ENCODE assay signal across 23 cellular contexts in the genomic region with DNA sequence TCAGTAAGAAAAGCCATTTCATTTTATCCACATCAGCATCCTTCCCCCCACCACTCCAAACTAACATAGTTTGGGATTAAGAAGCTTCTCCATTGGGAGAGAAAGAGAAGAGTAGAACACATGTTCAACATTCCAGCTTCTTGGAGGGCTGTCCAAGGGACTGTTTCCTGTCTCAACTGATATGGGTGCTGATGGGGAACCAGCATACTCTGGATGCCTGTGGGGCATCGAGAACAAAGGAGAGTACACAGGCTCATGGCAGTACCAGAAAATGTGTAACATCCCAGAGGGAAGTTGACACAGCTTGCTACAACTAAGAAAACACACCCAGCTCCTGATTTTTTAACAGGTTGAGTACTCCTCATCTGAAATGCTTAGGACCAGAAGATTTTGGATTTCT.
"Had no signal": no experiment of that assay in that cellular context is flagged by ENCODE, and none has a peak within 500 bp of the region (broad histone marks: within the 10 kb centered on the region; RNA-seq: fewer than 3 reads in every experiment).

No MANE protein-coding gene starts in this region.

- DNase-seq: activated B cell treated with CpG ODN at 0.5 μM for 24 hours; activated CD4-positive, alpha-beta T cell treated with anti-CD3 and anti-CD28 coated beads for 4 hours; activated CD4-positive, alpha-beta T cell treated with anti-CD3 and anti-CD28 coated beads, Interleukin-2, amount 50 U/mL, for 48 hours; activated CD8-positive, alpha-beta memory T cell treated with anti-CD3 and anti-CD28 coated beads, Interleukin-2, amount 50 U/mL, for 48 hours; activated naive CD4-positive, alpha-beta T cell treated with Interleukin-2 at 50 U/mL for 16 hours; activated naive CD8-positive, alpha-beta T cell treated with anti-CD3 and anti-CD28 coated beads, Interleukin-2, amount 10 ng/mL, durations not matched to agents 7 days and 5 days; activated T-cell treated with anti-CD3 and anti-CD28 coated beads, Interleukin-2, amount 50 U/mL, for 4 hours; amygdala; central memory CD4-positive, alpha-beta T cell; effector memory CD4-positive, alpha-beta T cell; heart right ventricle; left ventricle myocardium superior; mammary epithelial cell; midbrain; ovary; right cardiac atrium; stimulated activated CD4-positive, alpha-beta T cell treated with anti-CD3 and anti-CD28 coated beads, Interleukin-12 subunit alpha, Interleukin-12 subunit beta, amount 100 ng/mL, for 4 hours; stimulated activated CD4-positive, alpha-beta T cell treated with anti-CD3 and anti-CD28 coated beads, Interleukin-4, amount 100 ng/mL, for 4 hours; stimulated activated naive CD8-positive, alpha-beta T cell treated with anti-CD3 and anti-CD28 coated beads, Interleukin-15, Interleukin-2, amounts not matched to agents 100 U/mL and 50 U/mL, for 24 hours; T-helper 1 cell; T1000; upper lobe of left lung had no signal

- H3K4me3 ChIP-seq: heart right ventricle, ovary, prostate gland, upper lobe of left lung had no signal

- ATAC-seq: activated T-cell treated with anti-CD3 and anti-CD28 coated beads, Interleukin-2, amount 50 U/mL, for 4 hours; heart right ventricle; left ventricle myocardium superior; right cardiac atrium; stimulated activated naive CD8-positive, alpha-beta T cell treated with anti-CD3 and anti-CD28 coated beads, Interleukin-15, Interleukin-2, amounts not matched to agents 100 U/mL and 50 U/mL, for 24 hours had no signal
